11 cellular contexts compared by ENCODE assay signal in genomic region chr13:48533986-48534600, GRCh38. TPM values are rescaled to one million over a fixed set of nuclear protein-coding genes. Genes with fewer than 3 reads are reported as not detected.
DNase-seq lines count a peak whose midpoint lies in the region; ATAC-seq and TF ChIP-seq lines count a peak whose summit lies in the region.
"Had no signal": no experiment of that assay in that cellular context is flagged by ENCODE, and none has a peak within 500 bp of the region (broad histone marks: within the 10 kb centered on the region; RNA-seq: fewer than 3 reads in every experiment).

No MANE protein-coding gene starts in this region.

- intact Hi-C loops in tibial artery (cut with DNase I; ENCODE audit: low total_unique reads) = loop anchor here (5.0 kb wide), 1 partner anchor 38 kb away; no protein-coding TSS in a partner anchor

- H3K4me3 ChIP-seq in tibial artery (no peak overlapping the region), HAP-1 (no peak overlapping the region), brain microvascular endothelial cell (ENCODE audit: low read depth, low read length) (no peak overlapping the region)

- peaks cover 31% of the 10 kb centered on the region for H3K4me1 Mint-ChIP-seq in activated naive CD4-positive, alpha-beta T cell treated with anti-CD3 and anti-CD28 coated beads, Interleukin-2, amount 50 U/mL, for 24 hours
- H3K4me1 Mint-ChIP-seq in T-helper 17 cell (peaks cover 15% of the 10 kb centered on the region), immature natural killer cell (peaks cover 28 to 44% of the 10 kb centered on the region in 2 donors)

- TF ChIP-seq CTCF in tibial artery (IDR thresholded peaks at IDR 0.05) (no peak), GM20000 (IDR thresholded peaks at IDR 0.05; ENCODE audit: extremely low read depth, missing control alignments) (no peak), brain microvascular endothelial cell (IDR thresholded peaks at IDR 0.05; ENCODE audit: low read depth, low read length, missing control alignments) (no peak)

- H3K9me3 Mint-ChIP-seq in activated naive CD4-positive, alpha-beta T cell treated with anti-CD3 and anti-CD28 coated beads, Interleukin-2, amount 50 U/mL, for 24 hours = peaks cover 5% of the 10 kb centered on the region
- no peaks in the 10 kb centered on the region for H3K9me3 Mint-ChIP-seq in immature natural killer cell

- no peaks in the 10 kb centered on the region for H3K36me3 Mint-ChIP-seq in activated naive CD4-positive, alpha-beta T cell treated with anti-CD3 and anti-CD28 coated beads, Interleukin-2, amount 50 U/mL, for 24 hours
- H3K36me3 Mint-ChIP-seq in T-helper 17 cell (ENCODE audit: low read depth) (no peaks in the 10 kb centered on the region), immature natural killer cell (peaks cover 0 to 14% (median 4%) of the 10 kb centered on the region in 3 donors)

- H3K27ac ChIP-seq in tibial artery (peak overlapping the region; percentile 92 to 94), brain microvascular endothelial cell (no peak overlapping the region)

- H3K9me3 ChIP-seq in T-helper 17 cell (ENCODE audit: control insufficient read depth, low read length, poor library complexity, severe bottlenecking) (no peaks in the 10 kb centered on the region), tibial artery (no peaks in the 10 kb centered on the region), HAP-1 (no peaks in the 10 kb centered on the region)
- H3K9me3 ChIP-seq: MG63 had no signal

- no peak for DNase-seq in activated naive CD4-positive, alpha-beta T cell treated with Interleukin-2 at 50 U/mL for 16 hours
- DNase-seq in T-helper 17 cell = no peak
- no peak for DNase-seq in immature natural killer cell
- no peak for DNase-seq in tibial artery
- DNase-seq in GM20000 (ENCODE audit: low spot score) = no peak
- no peak for DNase-seq in HAP-1 (ENCODE audit: low spot score in 2 of 2)
- no peak for DNase-seq in brain microvascular endothelial cell
- DNase-seq: activated effector memory CD4-positive, alpha-beta T cell treated with anti-CD3 and anti-CD28 coated beads, Interleukin-2, amount 50 U/mL, for 16 hours; MG63; SIG-M5 had no signal

- H3K4me1 ChIP-seq in tibial artery (peaks cover 0 to 15% (median 8%) of the 10 kb centered on the region in 4 donors), HAP-1 (peaks cover 6% of the 10 kb centered on the region)

- no peaks in the 10 kb centered on the region for H3K27me3 Mint-ChIP-seq in activated naive CD4-positive, alpha-beta T cell treated with anti-CD3 and anti-CD28 coated beads, Interleukin-2, amount 50 U/mL, for 24 hours
- H3K27me3 Mint-ChIP-seq in T-helper 17 cell = no peaks in the 10 kb centered on the region
- peaks cover 9 to 20% (median 9%) of the 10 kb centered on the region in 3 donors for H3K27me3 Mint-ChIP-seq in immature natural killer cell (ENCODE audit: low read depth in 3 of 3)

- H3K27ac Mint-ChIP-seq in activated naive CD4-positive, alpha-beta T cell treated with anti-CD3 and anti-CD28 coated beads, Interleukin-2, amount 50 U/mL, for 24 hours = peak overlapping the region; percentile 95
- H3K27ac Mint-ChIP-seq in T-helper 17 cell = no peak overlapping the region
- H3K27ac Mint-ChIP-seq in immature natural killer cell = peak overlapping the region; percentile 97 to 99 (median 98)

- H3K36me3 ChIP-seq in tibial artery (no peaks in the 10 kb centered on the region), HAP-1 (replicated peaks) (no peaks in the 10 kb centered on the region), brain microvascular endothelial cell (replicated peaks) (no peaks in the 10 kb centered on the region)
- H3K36me3 ChIP-seq: MG63 had no signal

- H3K4me3 Mint-ChIP-seq in activated naive CD4-positive, alpha-beta T cell treated with anti-CD3 and anti-CD28 coated beads, Interleukin-2, amount 50 U/mL, for 24 hours = peak overlapping the region; percentile 95
- peak overlapping the region; percentile 94 for H3K4me3 Mint-ChIP-seq in T-helper 17 cell
- H3K4me3 Mint-ChIP-seq in immature natural killer cell = peak overlapping the region; percentile 81 to 98 (median 94)

- ATAC-seq in T-helper 17 cell = no peak

- in situ Hi-C loops in HAP-1 (cut with MboI; ENCODE audit: low sequenced_read_pairs) = no loop called here
- in situ Hi-C loops in brain microvascular endothelial cell (cut with HindIII; ENCODE audit: low pct_ligation_motif_present, low sequenced_read_pairs) = no loop called here

- H3K27me3 ChIP-seq in tibial artery = no peaks in the 10 kb centered on the region
- no peaks in the 10 kb centered on the region; the same call in 1 of the 2 replicates for H3K27me3 ChIP-seq in HAP-1 (ENCODE audit: low read depth)
- no peaks in the 10 kb centered on the region for H3K27me3 ChIP-seq in brain microvascular endothelial cell (replicated peaks)
- H3K27me3 ChIP-seq: MG63 had no signal

RNA-seq across cellular contexts. Expression of gene RCBTB2, which starts 1.2 kb away (rescaled TPM):
- total RNA-seq in T-helper 17 cell = 10 to 100 TPM; 12.5 to 13.7 TPM
- 10 to 100 TPM; 36.1 to 49.1 (median 45.8) TPM for polyA plus RNA-seq in immature natural killer cell
